8 cellular contexts compared by ENCODE assay signal in the genomic region with DNA sequence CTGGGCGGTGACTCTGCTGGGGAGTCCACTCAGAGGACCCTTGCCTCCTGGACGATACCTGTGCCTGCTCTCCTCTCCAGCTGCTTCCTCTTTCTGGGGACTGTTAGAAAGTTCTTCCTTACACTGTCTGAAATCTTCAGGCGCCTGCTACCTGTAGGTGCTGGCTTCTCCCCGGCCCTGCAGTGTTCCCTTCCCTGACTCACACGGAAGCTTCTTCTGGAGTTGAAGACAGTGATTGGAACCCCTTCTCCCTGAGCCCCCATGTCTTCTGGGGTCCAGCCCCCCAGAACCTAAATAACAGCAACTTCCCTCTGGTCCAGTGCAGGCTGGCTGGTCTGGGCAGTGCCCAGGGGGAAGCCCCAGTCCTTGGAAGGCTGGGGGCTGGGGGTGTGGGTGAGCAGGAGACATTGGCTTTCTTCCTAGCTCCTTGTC. TPM values are rescaled to one million over a fixed set of nuclear protein-coding genes. Genes with fewer than 3 reads are reported as not detected.
DNase-seq lines count a peak whose midpoint lies in the region; ATAC-seq and TF ChIP-seq lines count a peak whose summit lies in the region.

No MANE protein-coding gene starts in this region.

- intact Hi-C loops in heart left ventricle (cut with DNase I) (loop anchor here in 8 of 10 donors (5.0 to 10.0 kb wide), 7 partner anchors 41 to 114 kb away; no protein-coding TSS in a partner anchor), sigmoid colon (cut with DNase I) (loop anchor here (2.0 to 5.0 kb wide), 3 partner anchors 20 to 104 kb away; a partner anchor contains a TSS)

- H3K4me1 ChIP-seq in heart left ventricle = peaks cover 6 to 69% (median 58%) of the 10 kb centered on the region in 12 donors
- peaks cover 0 to 81% (median 64%) of the 10 kb centered on the region in 4 donors for H3K4me1 ChIP-seq in sigmoid colon

- H3K9me3 ChIP-seq in heart left ventricle = no peaks in the 10 kb centered on the region
- no peaks in the 10 kb centered on the region for H3K9me3 ChIP-seq in sigmoid colon

- H3K4me3 ChIP-seq in WI38 (ENCODE audit: low read depth, low read length) (peak overlapping the region; percentile 88), heart left ventricle (peak overlapping the region; percentile 75 to 95 (median 88)), sigmoid colon (peak overlapping the region; percentile 85 to 96 (median 92))

- H3K27ac ChIP-seq in heart left ventricle (peak overlapping the region; percentile 30 to 96 (median 88)), sigmoid colon (peak overlapping the region; percentile 94 to 99 (median 97))

- 6 to 25% (median 8%) methylated on average over 3 to 5 of the region's 5 CpGs for WGBS in heart left ventricle, 4 donors
- WGBS in sigmoid colon, 2 donors = 3 to 6% methylated on average over 5 of the region's 5 CpGs

- ATAC-seq in GM18505 (IDR thresholded peaks at IDR 0.05; ENCODE audit: unreplicated experiment) = peak; percentile 23
- peak; percentile 28 for ATAC-seq in HG03025 (IDR thresholded peaks at IDR 0.05; ENCODE audit: low FRiP score, unreplicated experiment)
- ATAC-seq in heart left ventricle = peak; percentile 2 to 26 (median 16)
- no peak for ATAC-seq in GM18519 (IDR thresholded peaks at IDR 0.05; ENCODE audit: low FRiP score, unreplicated experiment)

- TF ChIP-seq POLR2A in GM18505 (IDR thresholded peaks at IDR 0.05; ENCODE audit: borderline replicate concordance, extremely low read depth, insufficient read depth, insufficient read length) (no peak), heart left ventricle (IDR thresholded peaks at IDR 0.05) (no peak), sigmoid colon (IDR thresholded peaks at IDR 0.05) (no peak)

- no peak for DNase-seq in heart left ventricle
- peak; percentile 78 for DNase-seq in sigmoid colon
- DNase-seq in NCI-H128 (lab: John Stamatoyannopoulos, UW; ENCODE audit: unreplicated experiment) = no peak
- DNase-seq in NK-92 treated with Interleukin-12 subunit alpha and Interleukin-12 subunit beta, amount 100 ng/mL, for 24 hours (lab: John Stamatoyannopoulos, UW) = no peak

- TF ChIP-seq CTCF in WI38 (IDR thresholded peaks at IDR 0.05; ENCODE audit: low read depth, low read length) (no peak), heart left ventricle (IDR thresholded peaks at IDR 0.05) (no peak), sigmoid colon (IDR thresholded peaks at IDR 0.05) (no peak)

- H3K36me3 ChIP-seq in heart left ventricle = no peaks in the 10 kb centered on the region
- H3K36me3 ChIP-seq in sigmoid colon = no peaks in the 10 kb centered on the region

- no peak for TF ChIP-seq EP300 in sigmoid colon (IDR thresholded peaks at IDR 0.05)

- H3K27me3 ChIP-seq in heart left ventricle (no peaks in the 10 kb centered on the region), sigmoid colon (no peaks in the 10 kb centered on the region)

RNA-seq across cellular contexts. Expression of a gene that starts 0.7 kb away (rescaled TPM):
- 1,000 to 10,000 TPM in 2 of 9 donors, 100 to 1,000 TPM in 7; 422 to 2,088 (median 703) TPM for total RNA-seq in heart left ventricle
- polyA plus RNA-seq in heart left ventricle = 100 to 1,000 TPM; 379 to 481 TPM
- total RNA-seq in sigmoid colon = 1,000 to 10,000 TPM; 1,610 to 2,826 (median 1,919) TPM
- polyA plus RNA-seq in sigmoid colon = 100 to 1,000 TPM; 333 to 617 (median 497) TPM
